In genomic region chr9:131030978-131031641, GRCh38 we compare ENCODE assay signal across 1 cellular context.
TF ChIP-seq lines count a peak whose summit lies in the region.

No MANE protein-coding gene starts in this region.

TF ChIP-seq in K562, 482 proteins besides CTCF, POLR2A, EP300 and RAD21 (continued from another document):
- TF ChIP-seq PATZ1 (CRISPR knock-in tag; IDR thresholded peaks at IDR 0.05; ENCODE audit: borderline replicate concordance), result no peak
- no peak for TF ChIP-seq EHMT2 (IDR thresholded peaks at IDR 0.05)
- no peak for TF ChIP-seq POU5F1 (IDR thresholded peaks at IDR 0.05; ENCODE audit: borderline replicate concordance, low read depth, low read length, partially characterized antibody)
- no peak for TF ChIP-seq ZNF408 (CRISPR knock-in tag; IDR thresholded peaks at IDR 0.05; ENCODE audit: low read depth)
- TF ChIP-seq CHCHD3 (CRISPR knock-in tag; IDR thresholded peaks at IDR 0.05), result no peak
